In the genomic region with DNA sequence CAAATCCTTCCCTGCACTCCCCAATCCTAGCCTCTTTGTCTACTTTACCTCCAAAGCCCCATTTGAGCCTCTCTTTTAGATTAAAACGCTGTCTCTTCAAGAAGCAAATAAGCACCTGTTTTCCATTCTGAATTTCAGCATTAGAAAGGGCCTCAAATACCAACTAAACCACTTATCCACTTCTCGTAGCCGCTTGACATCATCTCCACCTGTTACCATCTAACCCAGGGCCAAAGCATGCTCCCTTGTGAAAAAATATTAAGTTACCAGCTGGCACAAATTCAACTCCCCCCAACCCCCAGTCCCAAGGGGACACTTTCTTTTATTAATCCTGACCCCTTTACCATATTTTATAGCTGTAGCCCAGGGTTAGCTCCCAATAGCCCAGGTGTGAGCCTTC, we compare ENCODE assay signal across 27 cellular contexts. TPM values are rescaled to one million over a fixed set of nuclear protein-coding genes. Genes with fewer than 3 reads are reported as not detected.
A peak's percentile ranks its signal among the peaks of the same experiment; 100 is the strongest.
DNase-seq lines count a peak whose midpoint lies in the region.
"Had no signal": no experiment of that assay in that cellular context is flagged by ENCODE, and none has a peak within 500 bp of the region (broad histone marks: within the 10 kb centered on the region; RNA-seq: fewer than 3 reads in every experiment).

No MANE protein-coding gene starts in this region.

- H3K36me3 ChIP-seq in SJCRH30 = no peaks in the 10 kb centered on the region

- H3K9me3 ChIP-seq in SJCRH30 (replicated peaks) = no peaks in the 10 kb centered on the region
- H3K9me3 ChIP-seq: psoas muscle, testis had no signal

- DNase-seq in NCI-H1092 treated with DMSO at 0.1 percent for 48 hours (lab: John Stamatoyannopoulos, UW) (peak; percentile 96), NCI-H187 (lab: John Stamatoyannopoulos, UW) (peak; percentile 93 to 98), NCI-H345 treated with DMSO at 0.1 percent for 48 hours (lab: John Stamatoyannopoulos, UW; ENCODE audit: unreplicated experiment) (peak; percentile 94), SJCRH30 (peak; percentile 19 to 63), ureter (ENCODE audit: low spot score) (no peak), CD1c-positive myeloid dendritic cell (ENCODE audit: extremely low spot score) (no peak)
- no peak for DNase-seq in stimulated activated CD4-positive, alpha-beta T cell treated with anti-CD3 and anti-CD28 coated beads, Interleukin-1b, Interleukin-23, amount 100 ng/mL, for 48 hours
- DNase-seq: activated B cell treated with CpG ODN at 0.5 μM for 24 hours; activated naive CD4-positive, alpha-beta T cell treated with anti-CD3 and anti-CD28 coated beads, Interleukin-2, amount 10 ng/mL, durations not matched to agents 7 days and 5 days; amygdala; effector memory CD4-positive, alpha-beta T cell; MV-4-11; naive thymus-derived CD8-positive, alpha-beta T cell; nucleus accumbens; psoas muscle; stimulated activated naive CD4-positive, alpha-beta T cell treated with Interleukin-2 at 50 U/mL for 16 hours; T-cell; testis had no signal

- H3K4me3 ChIP-seq in SJCRH30 = no peak overlapping the region
- H3K4me3 ChIP-seq: psoas muscle, testis had no signal

- H3K27ac ChIP-seq in SJCRH30 = no peak overlapping the region
- H3K27ac ChIP-seq: C4-2B, psoas muscle, testis had no signal

- H3K27me3 ChIP-seq in SJCRH30 = no peaks in the 10 kb centered on the region
- H3K27me3 ChIP-seq: testis had no signal

- H3K4me1 ChIP-seq in SJCRH30 = peaks cover 14% of the 10 kb centered on the region
- H3K4me1 ChIP-seq: psoas muscle, testis had no signal

RNA-seq across cellular contexts. Expression of a gene that starts 43.1 kb away (rescaled TPM):
- total RNA-seq in SJCRH30 (2014; rRNA removed; shearing (Covaris generic)) = not detected in 2 replicates
- not detected for total RNA-seq in ureter
- total RNA-seq: activated B cell treated with CpG ODN at 0.5 μM for 24 hours; activated T-helper 1 cell treated with anti-CD3 and anti-CD28 coated beads, Interleukin-12 subunit alpha, Interleukin-12 subunit beta, Interleukin-2, Interleukin-4 antibody, amounts not matched to agents 30 ng/mL and 10 ng/mL and 1 ng/mL, durations not matched to agents 14 hours and 24 hours and 36 hours; epithelial cell of proximal tubule; H4; LHCN-M2; liver; mesothelial cell of epicardium; naive thymus-derived CD8-positive, alpha-beta T cell; NCI-H460; psoas muscle; SK-MEL-5; T-cell; testis had no signal

Comparison
In these comparisons a context has a peak if more than half of its experiments do, and no peak if none do; other contexts are left out.
1. DNase-seq: peak in NCI-H1092 treated with DMSO at 0.1 percent for 48 hours (single experiment), NCI-H187 (2 of 2), NCI-H345 treated with DMSO at 0.1 percent for 48 hours (single experiment) and SJCRH30 (2 of 2); none in stimulated activated CD4-positive, alpha-beta T cell treated with anti-CD3 and anti-CD28 coated beads, Interleukin-1b, Interleukin-23, amount 100 ng/mL, for 48 hours (single experiment), ureter (single experiment) and CD1c-positive myeloid dendritic cell (single experiment).